8 cellular contexts compared by ENCODE assay signal in genomic region chr11:125429174-125429707, GRCh38.
DNase-seq lines count a peak whose midpoint lies in the region; TF ChIP-seq lines count a peak whose summit lies in the region.

No MANE protein-coding gene starts in this region.

- H3K79me2 ChIP-seq in SK-N-SH (ENCODE audit: insufficient read depth), result no peaks in the 10 kb centered on the region

- H3K4me3 ChIP-seq in SK-N-SH (ENCODE audit: low read depth in 2 of 2, low read length in 1 of 2) (no peak overlapping the region; a peak in 1 of 4 replicates), astrocyte of the spinal cord (ENCODE audit: low read depth, low read length) (no peak overlapping the region)

- TF ChIP-seq CTCF in SK-N-SH (IDR thresholded peaks at IDR 0.05), result peak; percentile 71
- TF ChIP-seq CTCF in astrocyte of the spinal cord (IDR thresholded peaks at IDR 0.05; ENCODE audit: low read depth, low read length), result peak; percentile 90

- POLR2A ChIA-PET in SK-N-SH (lab: Yijun Ruan, JAX), result no interaction called here

- H3K36me3 ChIP-seq in SK-N-SH (replicated peaks in 1 of 2; ENCODE audit: control insufficient read depth in 1 of 2, insufficient read depth in 2 of 2, low read length in 1 of 2), result no peaks in the 10 kb centered on the region

- no peak overlapping the region for H2AFZ ChIP-seq in SK-N-SH (ENCODE audit: low read depth)

- TF ChIP-seq RAD21 in SK-N-SH (IDR thresholded peaks at IDR 0.05; ENCODE audit: low read length), result peak; percentile 78

- CTCF ChIA-PET in SK-N-SH (lab: Yijun Ruan, JAX), result interaction anchor here (0.6 to 6.3 kb wide), 64 partner anchors 10 to 710 kb away, joined by 3 to 49 read pairs (median 4); partner anchors contain the start of gene PKNOX2

- no peaks in the 10 kb centered on the region for H4K20me1 ChIP-seq in SK-N-SH (ENCODE audit: insufficient read depth)

- in situ Hi-C loops in astrocyte of the spinal cord (cut with HindIII; ENCODE audit: low sequenced_read_pairs), result no loop called here

- DNase-seq in NCI-H2171 treated with DMSO at 0.1 percent for 48 hours (lab: John Stamatoyannopoulos, UW) (peak; percentile 49), NCI-H2171 (lab: John Stamatoyannopoulos, UW) (no peak), HPDE6-E6E7 (ENCODE audit: extremely low spot score) (peak; percentile 40), SK-N-SH (peak; percentile 74), astrocyte of the spinal cord (ENCODE audit: low read depth, low spot score) (peak; percentile 50), islet precursor cell (peak; percentile 87), OCI-M2 (lab: John Stamatoyannopoulos, UW; ENCODE audit: unreplicated experiment) (no peak)
- peak; percentile 37 to 40 for DNase-seq in stimulated activated CD4-positive, alpha-beta T cell treated with anti-CD3 and anti-CD28 coated beads, Interleukin-2, amount 100 ng/mL, for 48 hours

- no peak for TF ChIP-seq EP300 in SK-N-SH (IDR thresholded peaks at IDR 0.05; ENCODE audit: borderline replicate concordance in 1 of 2, low read depth in 1 of 2, low read length in 1 of 2)

- peaks cover 0 to 4% of the 10 kb centered on the region in 2 experiments; a peak in 1 of 4 replicates for H3K4me1 ChIP-seq in SK-N-SH (ENCODE audit: control insufficient read depth in 1 of 2, insufficient read depth in 2 of 2, low read depth in 1 of 2, low read length in 1 of 2)

- no peak overlapping the region for H3K27ac ChIP-seq in SK-N-SH (ENCODE audit: low read depth in 2 of 2, low read length in 1 of 2)

- H3K9ac ChIP-seq in SK-N-SH, result no peak overlapping the region

- no peak overlapping the region for H3K4me2 ChIP-seq in SK-N-SH

- 16% methylated on average over 5 of the region's 6 CpGs for WGBS in SK-N-SH (ENCODE audit: low lambda C conversion rate)

- H3K9me2 ChIP-seq in SK-N-SH, result no peaks in the 10 kb centered on the region

- H3K9me3 ChIP-seq in SK-N-SH, result no peaks in the 10 kb centered on the region

- no peaks in the 10 kb centered on the region for H3F3A ChIP-seq in SK-N-SH (replicated peaks; ENCODE audit: insufficient read depth)

- H3K27me3 ChIP-seq in SK-N-SH (ENCODE audit: insufficient read depth), result peaks cover 6% of the 10 kb centered on the region; the same call in 1 of the 2 replicates

TF ChIP-seq in SK-N-SH, 30 proteins besides CTCF, POLR2A, EP300 and RAD21:
- TF ChIP-seq SMC3 (IDR thresholded peaks at IDR 0.05; ENCODE audit: low read depth, low read length), result peak; percentile 72
- TF ChIP-seq PBX3 (IDR thresholded peaks at IDR 0.05), result no peak

Comparison
In these comparisons a context has a peak if more than half of its experiments do, and no peak if none do; other contexts are left out.
1. DNase-seq: peak in NCI-H2171 treated with DMSO at 0.1 percent for 48 hours (single experiment), HPDE6-E6E7 (single experiment), SK-N-SH (single experiment), astrocyte of the spinal cord (single experiment), islet precursor cell (single experiment) and stimulated activated CD4-positive, alpha-beta T cell treated with anti-CD3 and anti-CD28 coated beads, Interleukin-2, amount 100 ng/mL, for 48 hours (2 of 2); none in NCI-H2171 (single experiment) and OCI-M2 (single experiment).